ENCODE assay signal across 8 cellular contexts in the genomic region with DNA sequence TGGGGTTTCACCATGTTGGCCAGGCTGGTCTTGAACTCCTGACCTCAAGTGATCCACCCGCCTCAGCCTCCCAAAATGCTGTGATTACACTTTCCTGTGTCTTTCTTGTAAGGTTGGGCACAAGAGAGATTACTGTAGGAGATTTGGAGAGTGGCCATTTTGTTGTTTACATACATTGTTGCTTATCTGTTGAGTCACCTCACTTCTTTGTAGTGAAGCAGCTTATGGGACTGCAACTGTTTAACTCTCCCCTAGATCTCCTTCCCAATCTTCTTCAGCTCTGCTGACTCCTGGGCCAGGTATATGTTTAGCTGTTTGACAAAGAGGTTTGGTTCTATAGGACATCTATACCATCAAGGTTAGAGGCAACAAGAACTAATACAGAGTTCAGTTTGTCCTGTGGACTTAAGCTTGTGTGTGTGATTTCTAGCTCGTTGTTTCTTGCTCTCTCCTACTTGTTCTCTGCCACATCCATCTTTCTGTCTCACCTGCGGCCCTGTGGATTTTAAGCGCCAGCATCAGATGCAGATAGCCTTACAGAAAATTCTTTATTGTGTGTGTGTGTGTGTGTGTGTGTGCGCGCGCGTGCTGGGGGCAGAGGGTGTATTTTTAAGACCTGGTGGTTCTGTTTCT.
A peak's percentile ranks its signal among the peaks of the same experiment; 100 is the strongest.
DNase-seq lines count a peak whose midpoint lies in the region; ATAC-seq and TF ChIP-seq lines count a peak whose summit lies in the region.

No MANE protein-coding gene starts in this region.

- H3K4me2 ChIP-seq in OCI-LY7 (ENCODE audit: low read length), result no peak overlapping the region

- no peak for TF ChIP-seq CTCF in OCI-LY7 (conservative IDR thresholded peaks at IDR 0.05; ENCODE audit: low read length)

- H3K9me3 ChIP-seq in OCI-LY7 (ENCODE audit: low read length), result no peaks in the 10 kb centered on the region

- ATAC-seq in activated T-cell treated with anti-CD3 and anti-CD28 coated beads, Interleukin-2, amount 50 U/mL, for 72 hours (replicated peaks in 1 of 2), result peak; percentile 72 to 85
- peak; percentile 85 for ATAC-seq in esophagus mucosa
- ATAC-seq in stimulated activated naive B cell treated with anti-CD40 and anti-IgM and Interleukin-4, amounts not matched to agents 10 μg/mL and 1 μg/mL and 100 μg/mL, for 72 hours (replicated peaks), result no peak
- ATAC-seq in HG02610 (IDR thresholded peaks at IDR 0.05; ENCODE audit: unreplicated experiment), result no peak

- CTCF ChIA-PET in OCI-LY7 (lab: Charles Lee; ENCODE audit: unreplicated experiment), result no interaction called here

- no peaks in the 10 kb centered on the region for H3K9me2 ChIP-seq in OCI-LY7 (ENCODE audit: insufficient read depth, low read length)

- intact Hi-C loops in OCI-LY7 (cut with micrococcal nuclease; ENCODE audit: unreplicated experiment), result no loop called here

- peak overlapping the region; percentile 92 for H3K27ac Mint-ChIP-seq in activated T-cell treated with anti-CD3 and anti-CD28 coated beads, Interleukin-2, amount 50 U/mL, for 72 hours
- peak overlapping the region; percentile 37 for H3K27ac Mint-ChIP-seq in stimulated activated naive B cell treated with anti-CD40 and anti-IgM and Interleukin-4, amounts not matched to agents 10 μg/mL and 1 μg/mL and 100 μg/mL, for 72 hours

- H3K79me2 ChIP-seq in OCI-LY7 (ENCODE audit: insufficient read depth, low read depth, low read length), result peaks cover 36% of the 10 kb centered on the region; the same call in 1 of the 2 replicates

- H3K4me3 ChIP-seq in OCI-LY7 (ENCODE audit: low read depth, low read length, poor library complexity, severe bottlenecking), result no peak overlapping the region

- no peaks in the 10 kb centered on the region for H4K20me1 ChIP-seq in OCI-LY7 (ENCODE audit: insufficient read depth, low read length)

- no peak for DNase-seq in activated T-cell treated with anti-CD3 and anti-CD28 coated beads, Interleukin-2, amount 50 U/mL, for 72 hours
- no peak for DNase-seq in activated T-cell treated with anti-CD3 and anti-CD28 coated beads, Interleukin-2, amount 50 U/mL, for 48 hours
- peak; percentile 30 for DNase-seq in RPMI7951 (ENCODE audit: low read depth)
- DNase-seq in stimulated activated naive B cell treated with anti-CD40 and anti-IgM and Interleukin-4, amounts not matched to agents 10 μg/mL and 1 μg/mL and 100 μg/mL, for 72 hours, result no peak
- no peak for DNase-seq in OCI-LY7 (ENCODE audit: low spot score)
- DNase-seq in effector CD8-positive, alpha-beta T cell (lab: John Stamatoyannopoulos, UW), result no peak

- POLR2A ChIA-PET in OCI-LY7 (lab: Charles Lee), result interaction anchor here (0.6 to 0.7 kb wide), 2 partner anchors 419 to 999 kb away, joined by 3 to 6 read pairs; no protein-coding TSS in a partner anchor

- no TSS peak for BruUV-seq in OCI-LY7 (replicated peaks; lab: Mats Ljungman, UMichigan)

- H3K36me3 Mint-ChIP-seq in activated T-cell treated with anti-CD3 and anti-CD28 coated beads, Interleukin-2, amount 50 U/mL, for 72 hours (ENCODE audit: insufficient read depth in 2 of 2), result peaks cover 0 to 2% of the 10 kb centered on the region in 2 donors
- peaks cover 17 to 20% of the 10 kb centered on the region in 2 donors for H3K36me3 Mint-ChIP-seq in stimulated activated naive B cell treated with anti-CD40 and anti-IgM and Interleukin-4, amounts not matched to agents 10 μg/mL and 1 μg/mL and 100 μg/mL, for 72 hours

- peaks cover 4% of the 10 kb centered on the region for H3K4me1 ChIP-seq in OCI-LY7 (ENCODE audit: insufficient read depth, low read length, poor library complexity, severe bottlenecking)

- H2AFZ ChIP-seq in OCI-LY7 (ENCODE audit: low read length), result no peak overlapping the region

- H3K36me3 ChIP-seq in OCI-LY7 (ENCODE audit: insufficient read depth, low read length), result no peaks in the 10 kb centered on the region

- H3K27ac ChIP-seq in OCI-LY7 (ENCODE audit: low read depth, low read length, poor library complexity, severe bottlenecking), result no peak overlapping the region

- no peaks in the 10 kb centered on the region for H3K27me3 Mint-ChIP-seq in activated T-cell treated with anti-CD3 and anti-CD28 coated beads, Interleukin-2, amount 50 U/mL, for 72 hours (ENCODE audit: low read depth)
- no peaks in the 10 kb centered on the region for H3K27me3 Mint-ChIP-seq in stimulated activated naive B cell treated with anti-CD40 and anti-IgM and Interleukin-4, amounts not matched to agents 10 μg/mL and 1 μg/mL and 100 μg/mL, for 72 hours

- peaks cover 69% of the 10 kb centered on the region for H3K4me1 Mint-ChIP-seq in activated T-cell treated with anti-CD3 and anti-CD28 coated beads, Interleukin-2, amount 50 U/mL, for 72 hours (ENCODE audit: low read depth)
- peaks cover 26 to 61% of the 10 kb centered on the region in 2 donors for H3K4me1 Mint-ChIP-seq in stimulated activated naive B cell treated with anti-CD40 and anti-IgM and Interleukin-4, amounts not matched to agents 10 μg/mL and 1 μg/mL and 100 μg/mL, for 72 hours

- no peaks in the 10 kb centered on the region for H3K9me3 Mint-ChIP-seq in activated T-cell treated with anti-CD3 and anti-CD28 coated beads, Interleukin-2, amount 50 U/mL, for 72 hours
- H3K9me3 Mint-ChIP-seq in stimulated activated naive B cell treated with anti-CD40 and anti-IgM and Interleukin-4, amounts not matched to agents 10 μg/mL and 1 μg/mL and 100 μg/mL, for 72 hours, result no peaks in the 10 kb centered on the region

- H3K4me3 Mint-ChIP-seq in activated T-cell treated with anti-CD3 and anti-CD28 coated beads, Interleukin-2, amount 50 U/mL, for 72 hours, result no peak overlapping the region
- H3K4me3 Mint-ChIP-seq in stimulated activated naive B cell treated with anti-CD40 and anti-IgM and Interleukin-4, amounts not matched to agents 10 μg/mL and 1 μg/mL and 100 μg/mL, for 72 hours, result no peak overlapping the region

Comparison
In these comparisons a context has a peak if more than half of its experiments do, and no peak if none do; other contexts are left out.
1. ATAC-seq: peak in activated T-cell treated with anti-CD3 and anti-CD28 coated beads, Interleukin-2, amount 50 U/mL, for 72 hours (2 of 2) and esophagus mucosa (single experiment); none in stimulated activated naive B cell treated with anti-CD40 and anti-IgM and Interleukin-4, amounts not matched to agents 10 μg/mL and 1 μg/mL and 100 μg/mL, for 72 hours (0 of 2) and HG02610 (single experiment).